ENCODE assay signal across 8 cellular contexts in genomic region chr11:95231881-95232605, GRCh38.
A peak's percentile ranks its signal among the peaks of the same experiment; 100 is the strongest.
DNase-seq lines count a peak whose midpoint lies in the region; ATAC-seq and TF ChIP-seq lines count a peak whose summit lies in the region.

No MANE protein-coding gene starts in this region.

- H3K36me3 ChIP-seq in GM06990 (ENCODE audit: control insufficient read depth, insufficient read depth, low read length), result no peaks in the 10 kb centered on the region

- DNase-seq in GM06990 (ENCODE audit: extremely low read depth, insufficient read length) (peak; percentile 85), NCI-H510A treated with DMSO at 0.1 percent for 48 hours (lab: John Stamatoyannopoulos, UW) (peak; percentile 88), activated T-cell treated with anti-CD3 and anti-CD28 coated beads for 1 hour (ENCODE audit: low read depth) (peak; percentile 45), epithelial cell of prostate (ENCODE audit: low read depth, low spot score) (no peak), middle frontal gyrus (ENCODE audit: extremely low spot score, low spot score) (peak; percentile 56)
- DNase-seq in stimulated activated CD8-positive, alpha-beta memory T cell treated with anti-CD3 and anti-CD28 coated beads, Interleukin-4, amount 100 ng/mL, for 24 hours (ENCODE audit: low read depth), result peak; percentile 44

- TF ChIP-seq CTCF in GM06990 (IDR thresholded peaks at IDR 0.05; ENCODE audit: insufficient read depth, low read length, poor library complexity, severe bottlenecking), result no peak

- peak overlapping the region; percentile 69 for H3K4me3 ChIP-seq in GM06990 (replicated peaks; ENCODE audit: low read depth, low read length)

- H3K27me3 ChIP-seq in GM06990 (replicated peaks; ENCODE audit: control insufficient read depth, insufficient read depth, low read length), result no peaks in the 10 kb centered on the region; the same call in 1 of the 2 replicates

- ATAC-seq in HG02610 (IDR thresholded peaks at IDR 0.05; ENCODE audit: unreplicated experiment), result peak; percentile 23
- no peak for ATAC-seq in HG02623 (IDR thresholded peaks at IDR 0.05; ENCODE audit: unreplicated experiment)

- H3K27ac ChIP-seq in epithelial cell of prostate, result peak overlapping the region; percentile 72
